ENCODE assay signal across 1 cellular context in the genomic region with DNA sequence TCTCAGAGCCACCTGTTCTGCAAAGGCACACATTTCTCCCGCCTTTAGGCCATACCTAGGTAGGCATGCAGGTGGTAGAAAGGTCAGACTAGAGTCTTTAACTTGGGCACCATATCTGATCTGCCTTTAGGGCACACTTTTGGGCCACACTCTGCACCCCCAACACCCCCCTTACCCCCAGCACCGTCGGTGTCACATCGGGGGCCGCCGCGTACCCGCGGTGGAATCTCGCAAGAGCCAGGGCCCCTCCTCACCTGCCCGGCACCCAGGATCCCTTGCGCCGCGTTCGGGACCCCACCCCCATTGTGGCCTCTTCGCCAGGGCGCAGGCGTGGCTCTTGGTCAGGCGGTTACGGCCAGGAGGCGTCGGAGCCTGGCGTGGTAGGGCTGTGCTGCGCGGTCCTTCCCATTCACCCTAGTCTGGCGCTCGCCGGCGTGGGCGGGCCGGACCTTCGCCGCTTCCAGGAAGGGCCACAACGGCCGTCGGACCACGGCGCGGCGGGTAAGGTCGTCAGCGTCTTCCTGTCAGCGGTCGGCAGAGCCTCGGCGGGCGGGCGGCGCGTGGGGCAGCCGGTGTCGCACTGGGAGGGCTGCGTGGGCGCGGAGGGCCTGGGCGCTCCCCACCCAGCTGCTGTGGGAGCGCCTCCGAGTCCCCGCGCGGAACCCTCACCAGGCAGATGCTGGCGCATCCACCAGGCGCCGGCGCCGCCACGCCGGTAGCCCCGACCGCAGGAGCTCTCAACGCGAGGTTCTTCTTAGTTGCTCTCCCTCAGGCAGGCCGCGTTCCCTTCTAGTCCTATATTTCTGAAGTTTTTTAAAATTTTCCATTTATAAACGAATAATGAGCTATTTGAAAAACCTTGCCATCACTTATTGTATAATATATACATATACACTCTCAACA.
TF ChIP-seq lines count a peak whose summit lies in the region.

TSS of gene DNAH14 (plus strand) at position 341 of the 903 bp plus-strand sequence. CDS start 23,028 bp downstream, outside the sequence.

TF ChIP-seq in K562, 482 proteins besides CTCF, POLR2A, EP300 and RAD21 (continued from another document and continues in another):
- 0 out of 2 replicates have a peak, but pooled peaks have one; percentile 41 for TF ChIP-seq ZNF407 (IDR thresholded peaks at IDR 0.05; ENCODE audit: low read depth)
- TF ChIP-seq NR2C2 (CRISPR knock-in tag; IDR thresholded peaks at IDR 0.05): 0 out of 2 replicates have a peak, but pooled peaks have one; percentile 42
- TF ChIP-seq NR2C2 (tag; IDR thresholded peaks at IDR 0.05): peak; percentile 79
- TF ChIP-seq CBFB (CRISPR knock-in tag; IDR thresholded peaks at IDR 0.05): 0 out of 2 replicates have a peak, but pooled peaks have one; percentile 64
- no peak for TF ChIP-seq ZBTB34 (CRISPR knock-in tag; IDR thresholded peaks at IDR 0.05)
- peak; percentile 49; the same call in 1 of the 2 replicates for TF ChIP-seq JUND (IDR thresholded peaks at IDR 0.05; ENCODE audit: borderline replicate concordance, low read depth, low read length)
- peak; percentile 26; the same call in 1 of the 3 replicates for TF ChIP-seq JUND (tag; IDR thresholded peaks at IDR 0.05; ENCODE audit: borderline replicate concordance, low read depth, low read length)
- TF ChIP-seq, protein P1, sequence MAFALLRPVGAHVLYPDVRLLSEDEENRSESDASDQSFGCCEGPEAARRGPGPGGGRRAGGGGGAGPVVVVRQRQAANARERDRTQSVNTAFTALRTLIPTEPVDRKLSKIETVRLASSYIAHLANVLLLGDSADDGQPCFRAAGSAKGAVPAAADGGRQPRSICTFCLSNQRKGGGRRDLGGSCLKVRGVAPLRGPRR (CRISPR knock-in tag; IDR thresholded peaks at IDR 0.05): no peak
- peak; percentile 84 to 96; a peak in 3 of 4 replicates for TF ChIP-seq NONO (IDR thresholded peaks at IDR 0.05; ENCODE audit: low read depth in 2 of 2, low read length in 1 of 2)
- no peak for TF ChIP-seq SPI1 (IDR thresholded peaks at IDR 0.05; ENCODE audit: borderline replicate concordance, low read depth, low read length)
- no peak for TF ChIP-seq RFX5 (IDR thresholded peaks at IDR 0.05; ENCODE audit: low read depth, low read length)
- TF ChIP-seq, protein P2, sequence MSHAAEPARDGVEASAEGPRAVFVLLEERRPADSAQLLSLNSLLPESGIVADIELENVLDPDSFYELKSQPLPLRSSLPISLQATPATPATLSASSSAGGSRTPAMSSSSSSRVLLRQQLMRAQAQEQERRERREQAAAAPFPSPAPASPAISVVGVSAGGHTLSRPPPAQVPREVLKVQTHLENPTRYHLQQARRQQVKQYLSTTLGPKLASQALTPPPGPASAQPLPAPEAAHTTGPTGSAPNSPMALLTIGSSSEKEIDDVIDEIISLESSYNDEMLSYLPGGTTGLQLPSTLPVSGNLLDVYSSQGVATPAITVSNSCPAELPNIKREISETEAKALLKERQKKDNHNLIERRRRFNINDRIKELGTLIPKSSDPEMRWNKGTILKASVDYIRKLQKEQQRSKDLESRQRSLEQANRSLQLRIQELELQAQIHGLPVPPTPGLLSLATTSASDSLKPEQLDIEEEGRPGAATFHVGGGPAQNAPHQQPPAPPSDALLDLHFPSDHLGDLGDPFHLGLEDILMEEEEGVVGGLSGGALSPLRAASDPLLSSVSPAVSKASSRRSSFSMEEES (CRISPR knock-in tag; IDR thresholded peaks at IDR 0.05): no peak
- TF ChIP-seq SUPT5H (IDR thresholded peaks at IDR 0.05): peak; percentile 95
- TF ChIP-seq KDM2B (CRISPR knock-in tag; IDR thresholded peaks at IDR 0.05): no peak; the same call in 1 of the 2 replicates
- TF ChIP-seq, protein P3, sequence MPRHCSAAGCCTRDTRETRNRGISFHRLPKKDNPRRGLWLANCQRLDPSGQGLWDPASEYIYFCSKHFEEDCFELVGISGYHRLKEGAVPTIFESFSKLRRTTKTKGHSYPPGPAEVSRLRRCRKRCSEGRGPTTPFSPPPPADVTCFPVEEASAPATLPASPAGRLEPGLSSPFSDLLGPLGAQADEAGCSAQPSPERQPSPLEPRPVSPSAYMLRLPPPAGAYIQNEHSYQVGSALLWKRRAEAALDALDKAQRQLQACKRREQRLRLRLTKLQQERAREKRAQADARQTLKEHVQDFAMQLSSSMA (CRISPR knock-in tag; IDR thresholded peaks at IDR 0.05): 0 out of 2 replicates have a peak, but pooled peaks have one; percentile 59
- no peak for TF ChIP-seq TAF9B (IDR thresholded peaks at IDR 0.05; ENCODE audit: partially characterized antibody)
- TF ChIP-seq CREBBP (IDR thresholded peaks at IDR 0.05; ENCODE audit: low read depth, low read length): no peak
- TF ChIP-seq KAT7 (CRISPR knock-in tag; IDR thresholded peaks at IDR 0.05; ENCODE audit: borderline replicate concordance): peak; percentile 97
- TF ChIP-seq GTF2E2 (tag; IDR thresholded peaks at IDR 0.05): peak; percentile 86
- no peak for TF ChIP-seq NCOA2 (IDR thresholded peaks at IDR 0.05; ENCODE audit: partially characterized antibody in 2 of 2)
- no peak for TF ChIP-seq NR2C1 (IDR thresholded peaks at IDR 0.05)
- TF ChIP-seq NR2C1 (tag; IDR thresholded peaks at IDR 0.05): peak; percentile 43
- 0 out of 2 replicates have a peak, but pooled peaks have one; percentile 2 for TF ChIP-seq CREB5 (CRISPR knock-in tag; IDR thresholded peaks at IDR 0.05)
- TF ChIP-seq MYC (IDR thresholded peaks at IDR 0.05; ENCODE audit: low read depth, low read length): peak; percentile 90
- TF ChIP-seq MYC (CRISPR knock-in tag; IDR thresholded peaks at IDR 0.05; ENCODE audit: borderline replicate concordance, low read depth): 0 out of 2 replicates have a peak, but pooled peaks have one; percentile 52
- TF ChIP-seq MYBL2 (IDR thresholded peaks at IDR 0.05; ENCODE audit: low read depth): peak; percentile 34; the same call in 1 of the 2 replicates
- no peak for TF ChIP-seq MYBL2 (CRISPR knock-in tag; IDR thresholded peaks at IDR 0.05; ENCODE audit: borderline replicate concordance)
- TF ChIP-seq NFIX (CRISPR knock-in tag; IDR thresholded peaks at IDR 0.05; ENCODE audit: low read depth): no peak
- TF ChIP-seq THRB (CRISPR knock-in tag; conservative IDR thresholded peaks at IDR 0.05): no peak
- TF ChIP-seq RERE (CRISPR knock-in tag; IDR thresholded peaks at IDR 0.05; ENCODE audit: borderline replicate concordance): peak; percentile 32; the same call in 1 of the 2 replicates
- TF ChIP-seq ZSCAN29 (IDR thresholded peaks at IDR 0.05): no peak
- TF ChIP-seq ZNF57 (CRISPR knock-in tag; IDR thresholded peaks at IDR 0.05): no peak
